1 cellular context compared by ENCODE assay signal in genomic region chr12:3771853-3772252, GRCh38.
TF ChIP-seq lines count a peak whose summit lies in the region.

No MANE protein-coding gene starts in this region.

TF ChIP-seq in GM23338, 12 proteins besides CTCF, POLR2A, EP300 and RAD21 (continued from another document):
- TF ChIP-seq REST (IDR thresholded peaks at IDR 0.05; ENCODE audit: unreplicated experiment) = no peak
